13 cellular contexts compared by ENCODE assay signal in the genomic region with DNA sequence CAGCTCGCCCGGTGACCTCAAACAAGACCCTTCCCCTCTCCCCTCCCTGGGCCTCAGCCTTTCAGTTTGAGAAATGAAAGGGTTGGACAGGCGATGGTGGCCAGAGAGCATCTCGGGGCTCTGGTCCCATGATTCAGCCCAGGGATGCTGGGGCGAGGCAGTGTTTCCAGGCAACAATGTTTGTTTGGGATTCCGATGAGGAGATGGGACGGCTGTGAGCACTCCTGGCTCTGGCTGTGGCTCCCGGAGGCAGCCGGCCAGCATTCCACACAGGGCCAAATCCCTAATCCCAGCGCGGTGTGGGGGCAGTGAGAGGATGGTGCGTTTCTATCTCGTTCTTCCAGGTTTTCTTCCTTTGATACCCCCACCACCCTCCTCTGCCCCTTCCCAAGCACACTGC.
DNase-seq lines count a peak whose midpoint lies in the region; ATAC-seq and TF ChIP-seq lines count a peak whose summit lies in the region.
"Had no signal": no experiment of that assay in that cellular context is flagged by ENCODE, and none has a peak within 500 bp of the region (broad histone marks: within the 10 kb centered on the region; RNA-seq: fewer than 3 reads in every experiment).

No MANE protein-coding gene starts in this region.

- no peaks in the 10 kb centered on the region for H3K27me3 ChIP-seq in smooth muscle cell (ENCODE audit: low read depth)

- H3K27ac ChIP-seq in smooth muscle cell (ENCODE audit: low read depth): peak overlapping the region; percentile 49
- H3K27ac ChIP-seq: parathyroid adenoma had no signal

- H4K20me1 ChIP-seq in smooth muscle cell (ENCODE audit: low read depth): no peaks in the 10 kb centered on the region

- peak; percentile 91 for DNase-seq in GM03348 (ENCODE audit: low spot score)
- peak; percentile 72 for DNase-seq in astrocyte of the hippocampus (ENCODE audit: low read depth, low spot score)
- peak; percentile 79 for DNase-seq in hepatic stellate cell (ENCODE audit: low spot score)
- DNase-seq in smooth muscle cell (lab: John Stamatoyannopoulos, UW; ENCODE audit: unreplicated experiment): no peak
- DNase-seq in SK-N-DZ (ENCODE audit: low spot score): no peak
- DNase-seq: COR-L47, cortex of kidney, GOT3, NCI-H1105 treated with DMSO at 0.1 percent for 48 hours had no signal

- no peaks in the 10 kb centered on the region for H3K4me1 ChIP-seq in smooth muscle cell (ENCODE audit: low read depth)
- H3K4me1 ChIP-seq: parathyroid adenoma had no signal

- TF ChIP-seq CTCF in smooth muscle cell (IDR thresholded peaks at IDR 0.05; ENCODE audit: borderline replicate concordance, insufficient read depth, poor library complexity, severe bottlenecking): no peak

- H3K4me3 ChIP-seq in smooth muscle cell: no peak overlapping the region

- no peak for ATAC-seq in GM18502 (IDR thresholded peaks at IDR 0.05; ENCODE audit: poor library complexity, unreplicated experiment)
- no peak for ATAC-seq in GM19324 (IDR thresholded peaks at IDR 0.05; ENCODE audit: low FRiP score, unreplicated experiment)
- ATAC-seq in HG03196 (IDR thresholded peaks at IDR 0.05; ENCODE audit: unreplicated experiment): no peak

- no peaks in the 10 kb centered on the region for H3K36me3 ChIP-seq in smooth muscle cell (ENCODE audit: low read depth)

- H3K4me2 ChIP-seq in smooth muscle cell: no peak overlapping the region

- H3F3A ChIP-seq in smooth muscle cell (ENCODE audit: low read depth): no peaks in the 10 kb centered on the region

- H3K79me2 ChIP-seq in smooth muscle cell (ENCODE audit: low read depth): no peaks in the 10 kb centered on the region
- H3K79me2 ChIP-seq: parathyroid adenoma had no signal

- H3K9me3 ChIP-seq in smooth muscle cell (replicated peaks; ENCODE audit: low read depth): no peaks in the 10 kb centered on the region

- H2AFZ ChIP-seq in smooth muscle cell (ENCODE audit: low read depth): no peak overlapping the region
- H2AFZ ChIP-seq: parathyroid adenoma had no signal

- WGBS in smooth muscle cell (ENCODE audit: low lambda C conversion rate): 62% methylated on average over 13 of the region's 13 CpGs

- H3K9ac ChIP-seq in smooth muscle cell (ENCODE audit: low read depth): no peak overlapping the region
- H3K9ac ChIP-seq: parathyroid adenoma had no signal

Comparison
In these comparisons a context has a peak if more than half of its experiments do, and no peak if none do; other contexts are left out.
1. DNase-seq: peak in GM03348 (single experiment), astrocyte of the hippocampus (single experiment) and hepatic stellate cell (single experiment); none in smooth muscle cell (single experiment) and SK-N-DZ (single experiment).